Comparison of ENCODE assay signal across 15 cellular contexts in the genomic region with DNA sequence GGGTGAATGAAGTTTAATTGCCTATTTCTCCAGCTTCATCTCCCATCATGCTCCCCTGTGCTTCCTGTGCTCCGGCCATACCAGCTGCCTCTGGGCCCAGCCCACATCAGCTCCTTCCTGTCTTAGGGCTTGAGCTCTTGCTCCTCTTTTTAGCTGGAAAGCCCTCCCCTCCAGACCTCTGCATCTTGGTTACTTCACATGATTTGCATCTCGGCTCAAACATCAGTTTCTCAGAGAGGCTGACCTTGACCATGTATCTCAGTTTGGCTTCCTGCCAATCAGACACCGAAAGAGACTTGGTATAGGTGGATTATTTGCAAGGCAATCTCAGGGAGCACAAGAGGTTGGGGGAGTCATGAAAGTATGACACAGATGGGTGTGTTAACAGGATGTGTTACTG.
A peak's percentile ranks its signal among the peaks of the same experiment; 100 is the strongest.
DNase-seq lines count a peak whose midpoint lies in the region; ATAC-seq and TF ChIP-seq lines count a peak whose summit lies in the region.
"Had no signal": no experiment of that assay in that cellular context is flagged by ENCODE, and none has a peak within 500 bp of the region (broad histone marks: within the 10 kb centered on the region; RNA-seq: fewer than 3 reads in every experiment).

No MANE protein-coding gene starts in this region.

- H4K20me1 ChIP-seq in DND-41 (ENCODE audit: insufficient read depth, low read length): no peaks in the 10 kb centered on the region
- H4K20me1 ChIP-seq in Loucy (ENCODE audit: insufficient read depth, low read length, poor library complexity, severe bottlenecking): no peaks in the 10 kb centered on the region

- DNase-seq in DND-41: peak; percentile 23
- peak; percentile 20 for DNase-seq in GM12865 (ENCODE audit: low read depth)
- peak; percentile 44 for DNase-seq in UCSD-AML1 (lab: John Stamatoyannopoulos, UW; ENCODE audit: unreplicated experiment)
- no peak for DNase-seq in cardiac septum (ENCODE audit: low spot score)
- no peak for DNase-seq in cerebellar cortex (ENCODE audit: low spot score)
- no peak for DNase-seq in NCI-H510A treated with DMSO at 0.1 percent for 48 hours (lab: John Stamatoyannopoulos, UW)
- DNase-seq in hypothalamus (lab: John Stamatoyannopoulos, UW): no peak
- DNase-seq: BE2C; Caco-2; CD8-positive, alpha-beta memory T cell; DMS53 had no signal

- ATAC-seq in DND-41 (ENCODE audit: insufficient read depth, low read depth): no peak
- ATAC-seq: A549, HepG2 had no signal

- no peaks in the 10 kb centered on the region for H3K79me2 ChIP-seq in DND-41 (ENCODE audit: insufficient read depth, low read length)
- no peaks in the 10 kb centered on the region for H3K79me2 ChIP-seq in Loucy (ENCODE audit: insufficient read depth, low read length)

- TF ChIP-seq CTCF in DND-41 (IDR thresholded peaks at IDR 0.05; ENCODE audit: borderline replicate concordance, extremely low read depth, low read length, poor library complexity, severe bottlenecking) (no peak), GM12865 (IDR thresholded peaks at IDR 0.05; ENCODE audit: insufficient read depth, low read depth, low read length, missing control alignments) (no peak), Loucy (conservative IDR thresholded peaks at IDR 0.05; ENCODE audit: low read length) (no peak)

- H3K36me3 ChIP-seq in DND-41 (ENCODE audit: insufficient read depth, low read length) (no peaks in the 10 kb centered on the region), Loucy (ENCODE audit: insufficient read depth, low read length) (no peaks in the 10 kb centered on the region)
- H3K36me3 ChIP-seq: BE2C, HAP-1 had no signal

- H3K4me3 ChIP-seq in DND-41 (ENCODE audit: low read depth in 1 of 2, low read length in 2 of 2): no peak overlapping the region
- no peak overlapping the region for H3K4me3 ChIP-seq in GM12865 (ENCODE audit: low read depth, low read length)
- H3K4me3 ChIP-seq in Loucy (ENCODE audit: low read length, poor library complexity, severe bottlenecking): no peak overlapping the region
- H3K4me3 ChIP-seq: A549, HAP-1 had no signal

- H3K4me2 ChIP-seq in DND-41 (ENCODE audit: insufficient read depth, low read length) (no peak overlapping the region), Loucy (ENCODE audit: low read depth, low read length, poor library complexity, severe bottlenecking) (peak overlapping the region; percentile 36)
- H3K4me2 ChIP-seq: A549 had no signal

- no peaks in the 10 kb centered on the region for H3K9me2 ChIP-seq in Loucy (replicated peaks; ENCODE audit: low read depth, low read length)

- H3K4me1 ChIP-seq in DND-41 (ENCODE audit: insufficient read depth, low read length): peaks cover 23% of the 10 kb centered on the region
- peaks cover 23% of the 10 kb centered on the region for H3K4me1 ChIP-seq in Loucy (ENCODE audit: insufficient read depth, low read length, poor library complexity, severe bottlenecking)
- H3K4me1 ChIP-seq: A549, BE2C, Caco-2, HAP-1 had no signal

- H3K9ac ChIP-seq in DND-41 (ENCODE audit: low read depth, low read length): no peak overlapping the region
- no peak overlapping the region for H3K9ac ChIP-seq in Loucy (ENCODE audit: low read depth, low read length, poor library complexity, severe bottlenecking)

- H3K27me3 ChIP-seq in DND-41 (ENCODE audit: insufficient read depth, low read length, poor library complexity): no peaks in the 10 kb centered on the region
- H3K27me3 ChIP-seq in Loucy (ENCODE audit: insufficient read depth, low read length, poor library complexity, severe bottlenecking): no peaks in the 10 kb centered on the region
- H3K27me3 ChIP-seq: BE2C had no signal

- H3K9me3 ChIP-seq in DND-41 (ENCODE audit: insufficient read depth, low read length, severe bottlenecking): no peaks in the 10 kb centered on the region
- no peaks in the 10 kb centered on the region for H3K9me3 ChIP-seq in Loucy (ENCODE audit: insufficient read depth, low read depth, low read length)
- H3K9me3 ChIP-seq: A549, BE2C, Caco-2, HAP-1 had no signal

- intact Hi-C loops in cardiac septum (cut with DNase I): no loop called here

- H2AFZ ChIP-seq in DND-41 (ENCODE audit: low read depth, low read length) (no peak overlapping the region), Loucy (ENCODE audit: low read length) (no peak overlapping the region)

- no peak overlapping the region for H3K27ac ChIP-seq in DND-41 (ENCODE audit: low read length)
- H3K27ac ChIP-seq: A549 had no signal

- H3F3A ChIP-seq in Loucy (ENCODE audit: low read depth): no peaks in the 10 kb centered on the region

Comparison
In these comparisons a context has a peak if more than half of its experiments do, and no peak if none do; other contexts are left out.
1. DNase-seq: peak in DND-41 (single experiment), GM12865 (single experiment) and UCSD-AML1 (single experiment); none in cardiac septum (single experiment), cerebellar cortex (single experiment), NCI-H510A treated with DMSO at 0.1 percent for 48 hours (single experiment) and hypothalamus (0 of 51).